Comparison of ENCODE assay signal across 8 cellular contexts in genomic region chr19:8367327-8368001, GRCh38. TPM values are rescaled to one million over a fixed set of nuclear protein-coding genes. Genes with fewer than 3 reads are reported as not detected.
A peak's percentile ranks its signal among the peaks of the same experiment; 100 is the strongest.
DNase-seq lines count a peak whose midpoint lies in the region; ATAC-seq and FAIRE-seq lines count a peak whose summit lies in the region.

No MANE protein-coding gene starts in this region.

- no peak overlapping the region for H3K27ac ChIP-seq in BLaER1 treated with 17β-estradiol and CSF1 and Interleukin-3, amounts not matched to agents 10 nM and 100 nM
- H3K27ac ChIP-seq in small intestine (ENCODE audit: low read depth in 1 of 2, low read length in 1 of 2), result peak overlapping the region; percentile 34 to 56

- peak; percentile 72 for DNase-seq in NCI-H1105 (lab: John Stamatoyannopoulos, UW)
- DNase-seq in brain pericyte (ENCODE audit: low read depth, low spot score), result peak; percentile 96
- peak; percentile 90 for DNase-seq in iPS-NIHi11 (ENCODE audit: low spot score)
- peak; percentile 76 for DNase-seq in small intestine
- no peak for DNase-seq in stimulated activated CD4-positive, alpha-beta T cell treated with anti-CD3 and anti-CD28 coated beads, Interleukin-12 subunit alpha, Interleukin-12 subunit beta, amount 100 ng/mL, for 4 hours
- no peak for DNase-seq in NCI-H2081 (lab: John Stamatoyannopoulos, UW)

- H3K27me3 ChIP-seq in BLaER1 treated with 17β-estradiol and CSF1 and Interleukin-3, amounts not matched to agents 10 nM and 100 nM, result peaks cover 47 to 60% (median 54%) of the 10 kb centered on the region in 11 experiments
- no peaks in the 10 kb centered on the region for H3K27me3 ChIP-seq in small intestine (ENCODE audit: control insufficient read depth in 2 of 2, insufficient read depth in 2 of 2, low read length in 2 of 2)

- WGBS in small intestine, 3 donors, result 14 to 19% (median 16%) methylated on average over 21 to 23 of the region's 23 CpGs

- no peak for FAIRE-seq in small intestine (lab: Jason Lieb, UNC)

- H3K9me3 ChIP-seq in BLaER1 treated with 17β-estradiol and CSF1 and Interleukin-3, amounts not matched to agents 10 nM and 100 nM (replicated peaks in 1 of 11), result no peaks in the 10 kb centered on the region
- H3K9me3 ChIP-seq in small intestine (ENCODE audit: control insufficient read depth, low read depth), result no peaks in the 10 kb centered on the region

- ATAC-seq in GM21723 (IDR thresholded peaks at IDR 0.05; ENCODE audit: unreplicated experiment), result no peak

- peaks cover 0 to under 1% (median 0%) of the 10 kb centered on the region in 11 experiments; a peak in 4 of 22 replicates for H3K36me3 ChIP-seq in BLaER1 treated with 17β-estradiol and CSF1 and Interleukin-3, amounts not matched to agents 10 nM and 100 nM
- H3K36me3 ChIP-seq in small intestine (ENCODE audit: control insufficient read depth in 2 of 2, insufficient read depth in 2 of 2, low read length in 2 of 2), result no peaks in the 10 kb centered on the region

- peaks cover 0 to 31% (median 14%) of the 10 kb centered on the region in 11 experiments; a peak in 14 of 22 replicates for H4K20me1 ChIP-seq in BLaER1 treated with 17β-estradiol and CSF1 and Interleukin-3, amounts not matched to agents 10 nM and 100 nM

- peak overlapping the region; percentile 51 to 78 (median 66) for H3K4me2 ChIP-seq in BLaER1 treated with 17β-estradiol and CSF1 and Interleukin-3, amounts not matched to agents 10 nM and 100 nM

- H3K4me1 ChIP-seq in BLaER1 treated with 17β-estradiol and CSF1 and Interleukin-3, amounts not matched to agents 10 nM and 100 nM, result peaks cover 31 to 47% (median 42%) of the 10 kb centered on the region in 10 experiments
- H3K4me1 ChIP-seq in small intestine (ENCODE audit: control insufficient read depth in 2 of 2, insufficient read depth in 1 of 2, low read depth in 1 of 2, low read length in 1 of 2), result peaks cover 2% of the 10 kb centered on the region in 2 donors

- H3K9ac ChIP-seq in BLaER1 treated with 17β-estradiol and CSF1 and Interleukin-3, amounts not matched to agents 10 nM and 100 nM, result no peak overlapping the region

- H3K4me3 ChIP-seq in BLaER1 treated with 17β-estradiol and CSF1 and Interleukin-3, amounts not matched to agents 10 nM and 100 nM, result no peak overlapping the region
- H3K4me3 ChIP-seq in small intestine (ENCODE audit: low read depth in 1 of 2, low read length in 2 of 2), result no peak overlapping the region

RNA-seq across cellular contexts. Expression of gene ANGPTL4, which starts 3.5 kb away (rescaled TPM):
- 10 to 100 TPM in 2 of 3 donors, 1 to 10 TPM in 1; 7.3 to 24.8 (median 10.0) TPM for polyA plus RNA-seq in small intestine

RNA-seq across cellular contexts. Expression of gene RAB11B, which starts 22.7 kb away (rescaled TPM):
- 10 to 100 TPM; 55.7 to 86.8 (median 57.6) TPM for polyA plus RNA-seq in small intestine

RNA-seq across cellular contexts. Expression of gene KANK3, which starts 24.4 kb away (rescaled TPM):
- polyA plus RNA-seq in small intestine, result 10 to 100 TPM in 1 of 3 donors, 1 to 10 TPM in 2; 1.3 to 13.0 (median 4.6) TPM

RNA-seq across cellular contexts. Expression of gene MARCHF2, which starts 45.6 kb away (rescaled TPM):
- 10 to 100 TPM; 20.9 to 30.0 (median 28.0) TPM for polyA plus RNA-seq in small intestine

RNA-seq across cellular contexts. Expression of gene RPS28, which starts 46.2 kb away (rescaled TPM):
- 100 to 1,000 TPM; 449 to 911 (median 838) TPM for polyA plus RNA-seq in small intestine

Comparison
In these comparisons a context has a peak if more than half of its experiments do, and no peak if none do; other contexts are left out.
1. H3K27ac ChIP-seq: peak in small intestine (2 of 2); none in BLaER1 treated with 17β-estradiol and CSF1 and Interleukin-3, amounts not matched to agents 10 nM and 100 nM (0 of 11).
2. DNase-seq: peak in NCI-H1105 (single experiment), brain pericyte (single experiment), iPS-NIHi11 (single experiment) and small intestine (single experiment); none in stimulated activated CD4-positive, alpha-beta T cell treated with anti-CD3 and anti-CD28 coated beads, Interleukin-12 subunit alpha, Interleukin-12 subunit beta, amount 100 ng/mL, for 4 hours (single experiment) and NCI-H2081 (0 of 2).